ENCODE assay signal across 21 cellular contexts in the genomic region with DNA sequence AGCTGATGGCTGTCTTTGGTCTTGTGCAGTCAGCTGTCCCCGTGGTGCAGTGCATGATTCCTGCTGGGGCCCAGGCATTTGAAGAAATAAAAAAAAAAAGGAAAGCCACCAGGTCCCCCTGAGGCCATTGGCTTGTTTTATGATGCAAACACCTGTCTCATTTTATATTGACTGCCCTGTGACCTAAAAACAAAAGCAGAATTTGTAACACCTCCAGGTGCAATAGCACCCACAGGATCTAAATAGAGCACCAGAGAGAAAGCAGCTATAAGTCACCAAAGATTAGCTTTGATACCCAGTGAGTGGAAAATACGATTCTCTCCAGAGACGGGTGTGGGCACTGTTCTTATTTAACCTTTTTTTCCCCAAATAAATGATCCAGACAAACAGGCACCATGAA.
"Had no signal": no experiment of that assay in that cellular context is flagged by ENCODE, and none has a peak within 500 bp of the region (broad histone marks: within the 10 kb centered on the region; RNA-seq: fewer than 3 reads in every experiment).

No MANE protein-coding gene starts in this region.

- DNase-seq: activated CD4-positive, alpha-beta T cell treated with anti-CD3 and anti-CD28 coated beads, Interleukin-2, amount 10 ng/mL, durations not matched to agents 7 days and 5 days; activated naive CD8-positive, alpha-beta T cell treated with anti-CD3 and anti-CD28 coated beads, Interleukin-2, amount 10 ng/mL, durations not matched to agents 7 days and 5 days; activated T-cell treated with anti-CD3 and anti-CD28 coated beads, Interleukin-2, amount 50 U/mL, for 1 hour; amygdala; cerebellar nuclear complex; endodermal cell; esophagus squamous epithelium; gastrocnemius medialis; hippocampal formation; left ventricle myocardium superior; mammary epithelial cell; midbrain; ovary; small intestine; stimulated activated naive CD4-positive, alpha-beta T cell; T-cell; testis had no signal

- H3K9me3 ChIP-seq: esophagus squamous epithelium, gastrocnemius medialis, neutrophil, ovary, testis, vagina had no signal

- ATAC-seq: gastrocnemius medialis, left ventricle myocardium superior, sciatic nerve, T-cell had no signal

- H3K4me1 ChIP-seq: esophagus squamous epithelium, gastrocnemius medialis, testis, vagina had no signal

- H3K27me3 ChIP-seq: esophagus squamous epithelium, gastrocnemius medialis, neutrophil, ovary, testis, vagina had no signal

- H3K27ac ChIP-seq: coronary artery, esophagus squamous epithelium, gastrocnemius medialis, neutrophil, ovary, testis, vagina had no signal

- H3K36me3 ChIP-seq: esophagus squamous epithelium, gastrocnemius medialis, neutrophil, ovary, vagina had no signal

- H3K4me3 ChIP-seq: coronary artery, esophagus squamous epithelium, gastrocnemius medialis, ovary, testis, vagina had no signal
